21 cellular contexts compared by ENCODE assay signal in the genomic region with DNA sequence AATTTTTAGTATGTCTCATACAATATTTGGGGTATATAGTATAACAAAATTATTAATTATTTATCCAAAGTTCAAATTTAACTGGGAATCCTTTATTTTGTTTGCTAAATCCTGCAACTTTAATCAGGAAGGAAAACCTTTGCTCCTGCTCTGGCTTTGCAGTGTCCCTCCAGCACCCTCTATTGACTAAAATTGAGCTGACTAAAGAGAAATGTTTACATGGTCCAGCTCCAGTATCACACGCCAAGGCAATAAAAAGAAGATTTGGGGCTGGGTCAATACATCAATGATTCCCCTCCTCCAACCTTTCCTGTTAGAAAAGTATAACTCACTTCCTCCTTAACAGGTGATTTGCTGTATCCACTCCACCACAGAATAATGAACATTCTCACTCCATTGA.
DNase-seq lines count a peak whose midpoint lies in the region; ATAC-seq, FAIRE-seq and TF ChIP-seq lines count a peak whose summit lies in the region.
"Had no signal": no experiment of that assay in that cellular context is flagged by ENCODE, and none has a peak within 500 bp of the region (broad histone marks: within the 10 kb centered on the region; RNA-seq: fewer than 3 reads in every experiment).

No MANE protein-coding gene starts in this region.

- no peak overlapping the region for H3K4me3 ChIP-seq in BE2C (ENCODE audit: low read depth, low read length)
- no peak overlapping the region for H3K4me3 ChIP-seq in kidney epithelial cell (ENCODE audit: low read depth, low read length)
- H3K4me3 ChIP-seq: BLaER1, cardiac muscle cell had no signal

- no peaks in the 10 kb centered on the region for H3K4me1 ChIP-seq in BE2C
- H3K4me1 ChIP-seq: BLaER1 had no signal

- H3K36me3 ChIP-seq in BE2C (no peaks in the 10 kb centered on the region), kidney epithelial cell (ENCODE audit: control insufficient read depth, insufficient read depth, low read length) (no peaks in the 10 kb centered on the region)
- H3K36me3 ChIP-seq: BLaER1, cardiac muscle cell had no signal

- ATAC-seq in GM19463 (IDR thresholded peaks at IDR 0.05; ENCODE audit: unreplicated experiment), result no peak
- no peak for ATAC-seq in HG03521 (IDR thresholded peaks at IDR 0.05; ENCODE audit: unreplicated experiment)
- ATAC-seq: activated CD8-positive, alpha-beta T cell treated with anti-CD3 and anti-CD28 coated beads, Interleukin-2, amount 10 ng/mL, durations not matched to agents 7 days and 5 days had no signal

- H3K27me3 ChIP-seq in BE2C (no peaks in the 10 kb centered on the region), kidney epithelial cell (ENCODE audit: control insufficient read depth, insufficient read depth, low read length) (no peaks in the 10 kb centered on the region)
- H3K27me3 ChIP-seq: BLaER1, cardiac muscle cell had no signal

- peak; percentile 35 for TF ChIP-seq CTCF in BE2C (IDR thresholded peaks at IDR 0.05; ENCODE audit: low read depth, low read length)
- peak; percentile 52 for TF ChIP-seq CTCF in LNCAP (IDR thresholded peaks at IDR 0.05)
- peak; percentile 41 for TF ChIP-seq CTCF in kidney epithelial cell (IDR thresholded peaks at IDR 0.05; ENCODE audit: insufficient read depth, low read length, poor library complexity, severe bottlenecking)

- no peak for FAIRE-seq in RCC 7860 (lab: Jason Lieb, UNC)
- FAIRE-seq: endometrium had no signal

- no peaks in the 10 kb centered on the region for H3K9me3 ChIP-seq in BE2C

- no peak for DNase-seq in BE2C
- peak; percentile 56 for DNase-seq in astrocyte of the hippocampus (ENCODE audit: low read depth, low spot score)
- no peak for DNase-seq in kidney epithelial cell (ENCODE audit: low read depth)
- no peak for DNase-seq in RCC 7860 (ENCODE audit: low spot score)
- DNase-seq in activated CD4-positive, alpha-beta T cell treated with anti-CD3 and anti-CD28 coated beads for 4 hours, result no peak
- DNase-seq: activated CD8-positive, alpha-beta T cell treated with anti-CD3 and anti-CD28 coated beads, Interleukin-2, amount 10 ng/mL, durations not matched to agents 7 days and 5 days; activated gamma-delta T cell treated with Interleukin-2 at 50 U/mL for 16 hours; kidney glomerular epithelial cell; naive B cell; NCI-H146; NCI-H526 treated with DMSO at 0.1 percent for 48 hours; SIG-M5; stimulated activated CD4-positive, alpha-beta T cell treated with anti-CD3 and anti-CD28 coated beads, Interleukin-4, amount 100 ng/mL, for 1 hour; T1000; trophoblast cell had no signal
